In the genomic region with DNA sequence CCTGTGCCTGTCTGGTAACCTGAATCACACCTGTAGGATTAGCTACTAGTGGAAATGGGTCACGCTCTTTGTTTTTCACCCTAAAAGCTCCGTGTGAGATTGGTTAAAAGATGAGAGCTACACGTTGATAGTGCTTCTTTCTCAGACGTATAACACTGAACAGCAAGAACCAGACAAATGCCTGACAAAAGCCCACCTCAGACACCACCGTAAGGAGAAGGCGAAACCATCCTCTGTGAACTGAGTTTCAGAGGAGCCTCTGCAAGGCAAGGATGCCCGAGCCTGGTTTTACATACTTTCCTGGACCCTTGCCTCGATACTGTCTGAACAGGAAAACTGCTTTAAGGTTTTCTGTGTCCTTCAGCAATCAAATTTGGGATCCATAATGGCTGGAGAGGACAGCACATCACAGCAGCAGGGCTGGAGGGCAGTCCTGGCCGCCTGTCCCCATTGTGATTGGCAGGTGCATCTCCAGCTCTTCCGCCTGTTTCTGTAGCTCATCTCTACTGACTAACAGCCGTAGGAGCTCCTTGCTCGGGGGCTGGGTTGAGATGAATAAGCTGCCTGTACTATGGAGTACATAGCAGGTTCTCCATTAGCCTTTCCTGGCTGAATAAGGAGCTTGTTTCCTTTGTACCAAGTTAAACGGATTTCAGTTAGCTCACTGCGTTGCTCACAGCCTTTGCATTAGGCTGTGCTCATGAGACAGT, we compare ENCODE assay signal across 28 cellular contexts.
"Had no signal": no experiment of that assay in that cellular context is flagged by ENCODE, and none has a peak within 500 bp of the region (broad histone marks: within the 10 kb centered on the region; RNA-seq: fewer than 3 reads in every experiment).

No MANE protein-coding gene starts in this region.

- H3K27me3 ChIP-seq: colonic mucosa, foreskin keratinocyte, pancreas, right lobe of liver, transverse colon had no signal

- H3K27ac ChIP-seq: colonic mucosa, epithelial cell of prostate, foreskin keratinocyte, heart right ventricle, left lung, pancreas, right lobe of liver, suprapubic skin, transverse colon, upper lobe of right lung had no signal

- H3K4me3 Mint-ChIP-seq: dendritic cell treated with granulocyte-macrophage colony-stimulating factor and Interleukin-4, amounts not matched to agents 40 ng/mL and 50 ng/mL, for 4 days; endodermal cell; mesothelial cell of epicardium; naive B cell; natural killer cell treated with Interleukin-12 subunit alpha and Interleukin-12 subunit beta and Interleukin-15 and Interleukin-18, amount 100 ng/mL, for 72 hours; stimulated activated naive CD8-positive, alpha-beta T cell treated with anti-CD3 and anti-CD28 coated beads, Interleukin-15, amount 100 ng/mL, for 72 hours had no signal

- H3K4me3 ChIP-seq: colonic mucosa, heart right ventricle, left lung, mucosa of descending colon, pancreas, right lobe of liver, suprapubic skin, transverse colon, upper lobe of right lung had no signal

- ATAC-seq: esophagus mucosa; foreskin keratinocyte; heart right ventricle; left cardiac atrium; left lung; mucosa of descending colon; natural killer cell treated with Interleukin-12 subunit alpha and Interleukin-12 subunit beta and Interleukin-15 and Interleukin-18, amount 100 ng/mL, for 72 hours; pancreas; right lobe of liver; stimulated activated naive CD8-positive, alpha-beta T cell treated with anti-CD3 and anti-CD28 coated beads, Interleukin-15, amount 100 ng/mL, for 72 hours; upper lobe of right lung had no signal

- H3K9me3 Mint-ChIP-seq: dendritic cell treated with granulocyte-macrophage colony-stimulating factor and Interleukin-4, amounts not matched to agents 40 ng/mL and 50 ng/mL, for 4 days; endodermal cell; mesothelial cell of epicardium; natural killer cell treated with Interleukin-12 subunit alpha and Interleukin-12 subunit beta and Interleukin-15 and Interleukin-18, amount 100 ng/mL, for 72 hours had no signal

- H3K4me1 ChIP-seq: colonic mucosa, foreskin keratinocyte, heart right ventricle, left lung, pancreas, right lobe of liver, suprapubic skin, transverse colon, upper lobe of right lung had no signal

- DNase-seq: colonic mucosa; effector CD8-positive, alpha-beta T cell; endodermal cell; foreskin keratinocyte; glutamatergic neuron; heart right ventricle; hippocampal formation; left cardiac atrium; left lung; mesenchymal stem cell; mucosa of descending colon; naive B cell; occipital lobe; pancreas; right lobe of liver; small intestine; stimulated activated CD4-positive, alpha-beta T cell treated with anti-CD3 and anti-CD28 coated beads, Interleukin-15, amount 100 ng/mL, for 24 hours; stimulated activated CD4-positive, alpha-beta T cell treated with anti-CD3 and anti-CD28 coated beads, Interleukin-2, amount 100 ng/mL, for 48 hours; stimulated activated naive CD4-positive, alpha-beta T cell; stimulated activated naive CD8-positive, alpha-beta T cell treated with anti-CD3 and anti-CD28 coated beads, Interleukin-15, amount 100 ng/mL, for 72 hours; transverse colon; upper lobe of right lung had no signal

- H3K36me3 Mint-ChIP-seq: mesothelial cell of epicardium; naive B cell; natural killer cell treated with Interleukin-12 subunit alpha and Interleukin-12 subunit beta and Interleukin-15 and Interleukin-18, amount 100 ng/mL, for 72 hours had no signal

- H3K36me3 ChIP-seq: colonic mucosa, heart right ventricle, left lung, pancreas, right lobe of liver, suprapubic skin, transverse colon, upper lobe of right lung had no signal

- H3K27ac Mint-ChIP-seq: dendritic cell treated with granulocyte-macrophage colony-stimulating factor and Interleukin-4, amounts not matched to agents 40 ng/mL and 50 ng/mL, for 4 days; endodermal cell; mesothelial cell of epicardium; natural killer cell treated with Interleukin-12 subunit alpha and Interleukin-12 subunit beta and Interleukin-15 and Interleukin-18, amount 100 ng/mL, for 72 hours; stimulated activated naive CD8-positive, alpha-beta T cell treated with anti-CD3 and anti-CD28 coated beads, Interleukin-15, amount 100 ng/mL, for 72 hours had no signal

- H3K4me1 Mint-ChIP-seq: mesothelial cell of epicardium; naive B cell; stimulated activated naive CD8-positive, alpha-beta T cell treated with anti-CD3 and anti-CD28 coated beads, Interleukin-15, amount 100 ng/mL, for 72 hours had no signal

- H3K9me3 ChIP-seq: colonic mucosa, heart right ventricle, left lung, mucosa of descending colon, pancreas, right lobe of liver, suprapubic skin, transverse colon, upper lobe of right lung had no signal

- H3K27me3 Mint-ChIP-seq: dendritic cell treated with granulocyte-macrophage colony-stimulating factor and Interleukin-4, amounts not matched to agents 40 ng/mL and 50 ng/mL, for 4 days; stimulated activated naive CD8-positive, alpha-beta T cell treated with anti-CD3 and anti-CD28 coated beads, Interleukin-15, amount 100 ng/mL, for 72 hours had no signal
